Comparison of ENCODE assay signal across 11 cellular contexts in genomic region chr7:26151096-26151495, GRCh38. TPM values are rescaled to one million over a fixed set of nuclear protein-coding genes. Genes with fewer than 3 reads are reported as not detected.
A peak's percentile ranks its signal among the peaks of the same experiment; 100 is the strongest.
DNase-seq lines count a peak whose midpoint lies in the region; ATAC-seq and TF ChIP-seq lines count a peak whose summit lies in the region.
"Had no signal": no experiment of that assay in that cellular context is flagged by ENCODE, and none has a peak within 500 bp of the region (broad histone marks: within the 10 kb centered on the region; RNA-seq: fewer than 3 reads in every experiment).

No MANE protein-coding gene starts in this region.

- no TSS peak for BruUV-seq in OCI-LY7 (replicated peaks; lab: Mats Ljungman, UMichigan)

- peak overlapping the region; percentile 58 for H3K4me3 Mint-ChIP-seq in chondrocyte (ENCODE audit: unreplicated experiment)

- intact Hi-C loops in OCI-LY7 (cut with micrococcal nuclease; ENCODE audit: unreplicated experiment) = loop anchor here (5.0 kb wide), 1 partner anchor 184 kb away; no protein-coding TSS in a partner anchor

- no peak overlapping the region for H3K27ac Mint-ChIP-seq in chondrocyte (ENCODE audit: unreplicated experiment)

- H3K9me2 ChIP-seq in OCI-LY7 (ENCODE audit: insufficient read depth, low read length) = no peaks in the 10 kb centered on the region

- ATAC-seq in HG03196 (IDR thresholded peaks at IDR 0.05; ENCODE audit: unreplicated experiment) (no peak), foreskin keratinocyte (no peak), GM21526 (IDR thresholded peaks at IDR 0.05; ENCODE audit: low FRiP score, unreplicated experiment) (no peak)

- CTCF ChIA-PET in OCI-LY7 (lab: Charles Lee; ENCODE audit: unreplicated experiment) = interaction anchor here (1.6 kb wide), 1 partner anchor 47 kb away, joined by 4 read pairs; no protein-coding TSS in a partner anchor

- H2AFZ ChIP-seq in OCI-LY7 (ENCODE audit: low read length) = peak overlapping the region; percentile 96; the same call in 1 of the 2 replicates

- no peaks in the 10 kb centered on the region; the same call in 1 of the 2 replicates for H4K20me1 ChIP-seq in OCI-LY7 (ENCODE audit: insufficient read depth, low read length)

- peak; percentile 51 for DNase-seq in Ammon's horn (ENCODE audit: low spot score)
- DNase-seq in GM10266 (ENCODE audit: extremely low spot score) = peak; percentile 41
- no peak for DNase-seq in OCI-LY7 (ENCODE audit: low spot score)
- DNase-seq in chondrocyte (ENCODE audit: low spot score) = no peak
- no peak for DNase-seq in foreskin keratinocyte
- DNase-seq in HCEC 1CT = no peak
- DNase-seq: amniotic stem cell; Karpas-422; stimulated activated CD4-positive, alpha-beta T cell treated with anti-CD3 and anti-CD28 coated beads, Interleukin-2, amount 100 ng/mL, for 24 hours had no signal

- H3K36me3 Mint-ChIP-seq in chondrocyte (ENCODE audit: low read depth) = peaks cover 4% of the 10 kb centered on the region

- H3K4me2 ChIP-seq in OCI-LY7 (ENCODE audit: low read length) = peak overlapping the region; percentile 89

- peak overlapping the region; percentile 73 for H3K4me3 ChIP-seq in OCI-LY7 (ENCODE audit: low read depth, low read length, poor library complexity, severe bottlenecking)

- H3K36me3 ChIP-seq in OCI-LY7 (ENCODE audit: insufficient read depth, low read length) = no peaks in the 10 kb centered on the region

- H3K27me3 ChIP-seq in foreskin keratinocyte = no peaks in the 10 kb centered on the region

- no peaks in the 10 kb centered on the region for H3K9me3 ChIP-seq in OCI-LY7 (ENCODE audit: low read length)

- H3K79me2 ChIP-seq in OCI-LY7 (ENCODE audit: insufficient read depth, low read depth, low read length) = peaks cover 31% of the 10 kb centered on the region

- peaks cover 33% of the 10 kb centered on the region for H3K4me1 ChIP-seq in OCI-LY7 (ENCODE audit: insufficient read depth, low read length, poor library complexity, severe bottlenecking)
- peaks cover 23% of the 10 kb centered on the region for H3K4me1 ChIP-seq in foreskin keratinocyte

- TF ChIP-seq CTCF in GM10266 (IDR thresholded peaks at IDR 0.05; ENCODE audit: control insufficient read depth, insufficient read depth, low read depth, missing control alignments) (no peak), OCI-LY7 (conservative IDR thresholded peaks at IDR 0.05; ENCODE audit: low read length) (no peak), chondrocyte (IDR thresholded peaks at IDR 0.05) (no peak), foreskin keratinocyte (conservative IDR thresholded peaks at IDR 0.05) (no peak)

- POLR2A ChIA-PET in OCI-LY7 (lab: Charles Lee) = interaction anchor here (1.1 to 1.7 kb wide), 4 partner anchors 31 to 50 kb away, joined by 3 to 5 read pairs (median 4); partner anchors contain the start of gene CBX3

- H3K27me3 Mint-ChIP-seq in chondrocyte (ENCODE audit: low read depth) = peaks cover 32% of the 10 kb centered on the region

- H3K9me3 Mint-ChIP-seq in chondrocyte (ENCODE audit: low read depth) = no peaks in the 10 kb centered on the region

- H3K4me1 Mint-ChIP-seq in chondrocyte (ENCODE audit: low read depth) = peaks cover 17% of the 10 kb centered on the region

- H3K27ac ChIP-seq in OCI-LY7 (ENCODE audit: low read depth, low read length, poor library complexity, severe bottlenecking) = no peak overlapping the region
- no peak overlapping the region for H3K27ac ChIP-seq in foreskin keratinocyte

RNA-seq across cellular contexts. Expression of gene NFE2L3, which starts 0.9 kb away (rescaled TPM):
- 10.7 and 13.3 TPM in 2 replicates for total RNA-seq in OCI-LY7 (2014; rRNA removed; shearing (Covaris generic))
- total RNA-seq in OCI-LY7 (2022) (12.3 and 12.6 TPM in 2 replicates), chondrocyte (0.17 to 0.79 TPM (median 0.52 TPM) in 3 replicates), foreskin keratinocyte (22.1 and 28.6 TPM in 2 replicates)
- polyA plus RNA-seq in foreskin keratinocyte = 15.3 and 16.5 TPM in 2 replicates

RNA-seq across cellular contexts. Expression of gene HNRNPA2B1, which starts 49.5 kb away (rescaled TPM):
- total RNA-seq in OCI-LY7 (2014; rRNA removed; shearing (Covaris generic)) = 258 and 406 TPM in 2 replicates
- total RNA-seq in OCI-LY7 (2022) = 1,014 and 1,090 TPM in 2 replicates
- total RNA-seq in chondrocyte = 311 to 604 TPM (median 313 TPM) in 3 replicates
- total RNA-seq in foreskin keratinocyte = 487 and 722 TPM in 2 replicates
- polyA plus RNA-seq in foreskin keratinocyte = 784 and 981 TPM in 2 replicates

RNA-seq across cellular contexts. Expression of gene CBX3, which starts 50.4 kb away (rescaled TPM):
- total RNA-seq in OCI-LY7 (2014; rRNA removed; shearing (Covaris generic)) = 252 and 259 TPM in 2 replicates
- total RNA-seq in OCI-LY7 (2022) (350 and 364 TPM in 2 replicates), chondrocyte (98.7 to 132 TPM (median 102 TPM) in 3 replicates), foreskin keratinocyte (180 and 185 TPM in 2 replicates)
- 138 and 166 TPM in 2 replicates for polyA plus RNA-seq in foreskin keratinocyte

Comparison
In these comparisons a context has a peak if more than half of its experiments do, and no peak if none do; other contexts are left out.
1. DNase-seq: peak in Ammon's horn (single experiment) and GM10266 (single experiment); none in OCI-LY7 (single experiment), chondrocyte (single experiment), foreskin keratinocyte (0 of 2) and HCEC 1CT (single experiment).